Comparison of ENCODE assay signal across 14 cellular contexts in the genomic region with DNA sequence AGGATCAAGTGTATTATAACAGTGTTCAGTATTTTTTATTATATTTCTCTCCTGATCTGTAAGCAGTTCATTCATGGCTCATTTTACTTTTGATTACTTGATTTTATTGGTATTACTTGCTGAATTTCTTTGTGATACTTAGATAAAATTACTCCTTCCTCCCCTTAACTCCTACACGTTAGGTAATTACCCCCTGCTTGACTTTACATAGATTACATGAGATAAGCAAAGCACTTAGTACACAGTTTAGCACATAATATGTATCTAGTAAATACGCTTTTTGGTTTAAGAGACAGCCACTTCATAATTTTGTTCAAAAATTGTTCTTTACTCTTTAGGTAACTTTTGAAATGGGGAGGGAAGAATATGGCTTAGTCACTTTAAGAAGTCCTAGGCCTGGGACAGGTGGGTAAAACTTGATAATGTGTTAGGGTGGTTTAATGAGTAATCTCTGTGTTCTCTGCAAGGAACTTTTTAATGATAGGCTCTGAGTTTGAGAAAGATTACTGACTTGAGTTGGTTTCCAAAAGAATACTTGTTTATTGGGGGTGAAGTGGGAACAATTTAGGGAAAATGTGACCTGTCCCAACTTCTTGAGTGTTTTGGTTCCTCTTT.
DNase-seq lines count a peak whose midpoint lies in the region; ATAC-seq and TF ChIP-seq lines count a peak whose summit lies in the region.
"Had no signal": no experiment of that assay in that cellular context is flagged by ENCODE, and none has a peak within 500 bp of the region (broad histone marks: within the 10 kb centered on the region; RNA-seq: fewer than 3 reads in every experiment).

No MANE protein-coding gene starts in this region.

- intact Hi-C loops in natural killer cell (cut with micrococcal nuclease) = no loop called here
- intact Hi-C loops in left colon (cut with DNase I, micrococcal nuclease) = no loop called here

- H3K27ac Mint-ChIP-seq in natural killer cell = peak overlapping the region; percentile 61 to 73
- H3K27ac Mint-ChIP-seq in natural killer cell treated with Interleukin-12 subunit alpha and Interleukin-12 subunit beta and Interleukin-15 and Interleukin-18, amount 100 ng/mL, for 72 hours = peak overlapping the region in 1 of 2 donors; percentile 61
- H3K27ac Mint-ChIP-seq in activated T-helper 17 cell treated with anti-CD3 and anti-CD28 coated beads, Interleukin-2, amount 50 U/mL, for 72 hours = no peak overlapping the region
- no peak overlapping the region for H3K27ac Mint-ChIP-seq in stimulated activated effector memory CD8-positive, alpha-beta T cell treated with anti-CD3 and anti-CD28 coated beads, Interleukin-12 subunit alpha, Interleukin-12 subunit beta, amount 100 ng/mL, for 72 hours

- H3K4me1 Mint-ChIP-seq in natural killer cell = peaks cover 64 to 65% of the 10 kb centered on the region in 2 donors
- H3K4me1 Mint-ChIP-seq in natural killer cell treated with Interleukin-12 subunit alpha and Interleukin-12 subunit beta and Interleukin-15 and Interleukin-18, amount 100 ng/mL, for 72 hours (ENCODE audit: low read depth in 2 of 2) = peaks cover 52 to 53% of the 10 kb centered on the region in 2 donors
- H3K4me1 Mint-ChIP-seq in activated T-helper 17 cell treated with anti-CD3 and anti-CD28 coated beads, Interleukin-2, amount 50 U/mL, for 72 hours = peaks cover 22% of the 10 kb centered on the region
- peaks cover 52% of the 10 kb centered on the region for H3K4me1 Mint-ChIP-seq in stimulated activated effector memory CD8-positive, alpha-beta T cell treated with anti-CD3 and anti-CD28 coated beads, Interleukin-12 subunit alpha, Interleukin-12 subunit beta, amount 100 ng/mL, for 72 hours

- no peak for TF ChIP-seq CTCF in natural killer cell (IDR thresholded peaks at IDR 0.05)

- no peaks in the 10 kb centered on the region for H3K36me3 Mint-ChIP-seq in natural killer cell
- H3K36me3 Mint-ChIP-seq in natural killer cell treated with Interleukin-12 subunit alpha and Interleukin-12 subunit beta and Interleukin-15 and Interleukin-18, amount 100 ng/mL, for 72 hours = peaks cover 13% of the 10 kb centered on the region
- peaks cover 12% of the 10 kb centered on the region for H3K36me3 Mint-ChIP-seq in activated T-helper 17 cell treated with anti-CD3 and anti-CD28 coated beads, Interleukin-2, amount 50 U/mL, for 72 hours (ENCODE audit: low read depth)
- H3K36me3 Mint-ChIP-seq in stimulated activated effector memory CD8-positive, alpha-beta T cell treated with anti-CD3 and anti-CD28 coated beads, Interleukin-12 subunit alpha, Interleukin-12 subunit beta, amount 100 ng/mL, for 72 hours = peaks cover 11% of the 10 kb centered on the region

- H3K9me3 Mint-ChIP-seq in natural killer cell = no peaks in the 10 kb centered on the region
- H3K9me3 Mint-ChIP-seq in natural killer cell treated with Interleukin-12 subunit alpha and Interleukin-12 subunit beta and Interleukin-15 and Interleukin-18, amount 100 ng/mL, for 72 hours = no peaks in the 10 kb centered on the region
- no peaks in the 10 kb centered on the region for H3K9me3 Mint-ChIP-seq in activated T-helper 17 cell treated with anti-CD3 and anti-CD28 coated beads, Interleukin-2, amount 50 U/mL, for 72 hours
- no peaks in the 10 kb centered on the region for H3K9me3 Mint-ChIP-seq in stimulated activated effector memory CD8-positive, alpha-beta T cell treated with anti-CD3 and anti-CD28 coated beads, Interleukin-12 subunit alpha, Interleukin-12 subunit beta, amount 100 ng/mL, for 72 hours
- H3K9me3 Mint-ChIP-seq: CD8-positive, alpha-beta memory T cell had no signal

- H3K27me3 Mint-ChIP-seq in natural killer cell (ENCODE audit: low read depth in 2 of 2) = no peaks in the 10 kb centered on the region
- no peaks in the 10 kb centered on the region for H3K27me3 Mint-ChIP-seq in natural killer cell treated with Interleukin-12 subunit alpha and Interleukin-12 subunit beta and Interleukin-15 and Interleukin-18, amount 100 ng/mL, for 72 hours
- H3K27me3 Mint-ChIP-seq in activated T-helper 17 cell treated with anti-CD3 and anti-CD28 coated beads, Interleukin-2, amount 50 U/mL, for 72 hours = no peaks in the 10 kb centered on the region
- H3K27me3 Mint-ChIP-seq: CD8-positive, alpha-beta memory T cell had no signal

- DNase-seq in natural killer cell (no peak), left colon (no peak), NCI-H2107 (lab: John Stamatoyannopoulos, UW) (no peak)
- DNase-seq in natural killer cell treated with Interleukin-12 subunit alpha and Interleukin-12 subunit beta and Interleukin-15 and Interleukin-18, amount 100 ng/mL, for 72 hours (ENCODE audit: low spot score) = no peak
- DNase-seq in stimulated activated effector memory CD8-positive, alpha-beta T cell treated with anti-CD3 and anti-CD28 coated beads, Interleukin-12 subunit alpha, Interleukin-12 subunit beta, amount 100 ng/mL, for 72 hours (ENCODE audit: low spot score in 2 of 2) = no peak
- DNase-seq: CD8-positive, alpha-beta memory T cell; DMS79 treated with DMSO at 0.1 percent for 48 hours; HCEC 1CT; NCI-H187; NCI-H345; NCI-H69; SHP77 treated with DMSO at 0.1 percent for 48 hours had no signal

- H3K4me3 Mint-ChIP-seq in natural killer cell = no peak overlapping the region
- H3K4me3 Mint-ChIP-seq in natural killer cell treated with Interleukin-12 subunit alpha and Interleukin-12 subunit beta and Interleukin-15 and Interleukin-18, amount 100 ng/mL, for 72 hours = no peak overlapping the region
- H3K4me3 Mint-ChIP-seq in activated T-helper 17 cell treated with anti-CD3 and anti-CD28 coated beads, Interleukin-2, amount 50 U/mL, for 72 hours = peak overlapping the region; percentile 33
- no peak overlapping the region for H3K4me3 Mint-ChIP-seq in stimulated activated effector memory CD8-positive, alpha-beta T cell treated with anti-CD3 and anti-CD28 coated beads, Interleukin-12 subunit alpha, Interleukin-12 subunit beta, amount 100 ng/mL, for 72 hours
- H3K4me3 Mint-ChIP-seq: CD8-positive, alpha-beta memory T cell had no signal

- ATAC-seq in natural killer cell = no peak
- ATAC-seq in natural killer cell treated with Interleukin-12 subunit alpha and Interleukin-12 subunit beta and Interleukin-15 and Interleukin-18, amount 100 ng/mL, for 72 hours = no peak
- ATAC-seq in activated T-helper 17 cell treated with anti-CD3 and anti-CD28 coated beads, Interleukin-2, amount 50 U/mL, for 72 hours (replicated peaks) = no peak
- ATAC-seq in left colon = peak; percentile 61
- ATAC-seq in stimulated activated effector memory CD8-positive, alpha-beta T cell treated with anti-CD3 and anti-CD28 coated beads, Interleukin-12 subunit alpha, Interleukin-12 subunit beta, amount 100 ng/mL, for 72 hours = peak; percentile 63
- ATAC-seq in HG03025 (IDR thresholded peaks at IDR 0.05; ENCODE audit: low FRiP score, unreplicated experiment) = no peak

Comparison
In these comparisons a context has a peak if more than half of its experiments do, and no peak if none do; other contexts are left out.
1. ATAC-seq: peak in left colon (single experiment) and stimulated activated effector memory CD8-positive, alpha-beta T cell treated with anti-CD3 and anti-CD28 coated beads, Interleukin-12 subunit alpha, Interleukin-12 subunit beta, amount 100 ng/mL, for 72 hours (single experiment); none in natural killer cell (0 of 3), natural killer cell treated with Interleukin-12 subunit alpha and Interleukin-12 subunit beta and Interleukin-15 and Interleukin-18, amount 100 ng/mL, for 72 hours (0 of 2), activated T-helper 17 cell treated with anti-CD3 and anti-CD28 coated beads, Interleukin-2, amount 50 U/mL, for 72 hours (single experiment) and HG03025 (single experiment).
2. H3K27ac Mint-ChIP-seq: peak in natural killer cell (2 of 2); none in activated T-helper 17 cell treated with anti-CD3 and anti-CD28 coated beads, Interleukin-2, amount 50 U/mL, for 72 hours (single experiment) and stimulated activated effector memory CD8-positive, alpha-beta T cell treated with anti-CD3 and anti-CD28 coated beads, Interleukin-12 subunit alpha, Interleukin-12 subunit beta, amount 100 ng/mL, for 72 hours (single experiment).